1 cellular context compared by ENCODE assay signal in genomic region chr6:42199106-42199981, GRCh38.
TF ChIP-seq lines count a peak whose summit lies in the region.

No MANE protein-coding gene starts in this region.

TF ChIP-seq in K562, 482 proteins besides CTCF, POLR2A, EP300 and RAD21 (continued from another document and continues in another):
- peak; percentile 70 for TF ChIP-seq ZNF280A (IDR thresholded peaks at IDR 0.05; ENCODE audit: low read depth, partially characterized antibody)
- peak; percentile 98 for TF ChIP-seq TAL1 (IDR thresholded peaks at IDR 0.05)
- TF ChIP-seq ZNF740 (CRISPR knock-in tag; IDR thresholded peaks at IDR 0.05): no peak
- 0 out of 4 replicates have a peak, but pooled peaks of 1 of the 2 experiments have one; percentile 67 for TF ChIP-seq ZNF740 (tag; IDR thresholded peaks at IDR 0.05)
- peak; percentile 50 for TF ChIP-seq MAFF (IDR thresholded peaks at IDR 0.05; ENCODE audit: low read length)
- TF ChIP-seq CBFA2T2 (conservative IDR thresholded peaks at IDR 0.05): peak; percentile 99
- TF ChIP-seq KLF16 (IDR thresholded peaks at IDR 0.05): peak; percentile 93
- peak in 1 of 2 experiments; percentile 89; a peak in 2 of 4 replicates for TF ChIP-seq MLLT1 (IDR thresholded peaks at IDR 0.05)
- TF ChIP-seq DDX20 (tag; IDR thresholded peaks at IDR 0.05; ENCODE audit: low read depth): no peak
- TF ChIP-seq ZNF780A (CRISPR knock-in tag; IDR thresholded peaks at IDR 0.05): no peak
- TF ChIP-seq HNRNPL (IDR thresholded peaks at IDR 0.05; ENCODE audit: low read depth, low read length): 0 out of 2 replicates have a peak, but pooled peaks have one; percentile 27
- TF ChIP-seq ERF (CRISPR knock-in tag; IDR thresholded peaks at IDR 0.05): no peak
- peak; percentile 74; the same call in 1 of the 2 replicates for TF ChIP-seq ZNF24 (IDR thresholded peaks at IDR 0.05)
- no peak; the same call in 1 of the 2 replicates for TF ChIP-seq ZBED1 (IDR thresholded peaks at IDR 0.05)
- no peak for TF ChIP-seq CREBBP (IDR thresholded peaks at IDR 0.05; ENCODE audit: low read depth, low read length)
- TF ChIP-seq SRSF1 (IDR thresholded peaks at IDR 0.05; ENCODE audit: low read depth, low read length): no peak
- 0 out of 2 replicates have a peak, but pooled peaks have one; percentile 12 for TF ChIP-seq ZFX (CRISPR knock-in tag; IDR thresholded peaks at IDR 0.05)
- no peak for TF ChIP-seq ZNF277 (CRISPR knock-in tag; IDR thresholded peaks at IDR 0.05; ENCODE audit: borderline replicate concordance)
- no peak for TF ChIP-seq GTF2B (IDR thresholded peaks at IDR 0.05; ENCODE audit: extremely low read depth, insufficient read length)
- no peak for TF ChIP-seq ZNF41 (CRISPR knock-in tag; conservative IDR thresholded peaks at IDR 0.05)
- no peak for TF ChIP-seq TFAM (CRISPR knock-in tag; conservative IDR thresholded peaks at IDR 0.05)
- TF ChIP-seq GTF3C2 (IDR thresholded peaks at IDR 0.05; ENCODE audit: borderline replicate concordance, extremely low read depth, insufficient read length): no peak
- no peak for TF ChIP-seq ZNF561 (CRISPR knock-in tag; conservative IDR thresholded peaks at IDR 0.05)
- TF ChIP-seq ZNF512 (tag; IDR thresholded peaks at IDR 0.05): no peak
- TF ChIP-seq PKNOX1 (IDR thresholded peaks at IDR 0.05): peak; percentile 83
- TF ChIP-seq BCLAF1 (IDR thresholded peaks at IDR 0.05; ENCODE audit: borderline replicate concordance in 1 of 2, control insufficient read depth in 1 of 2, low read depth in 2 of 2, low read length in 1 of 2): peak in 1 of 2 experiments; percentile 87; a peak in 1 of 4 replicates
- TF ChIP-seq THAP7 (CRISPR knock-in tag; IDR thresholded peaks at IDR 0.05): no peak
- peak; percentile 80 for TF ChIP-seq CREB1 (IDR thresholded peaks at IDR 0.05)
- TF ChIP-seq CREB1 (CRISPR knock-in tag; IDR thresholded peaks at IDR 0.05): peak; percentile 49; the same call in 1 of the 2 replicates
- TF ChIP-seq TCF7 (IDR thresholded peaks at IDR 0.05; ENCODE audit: borderline replicate concordance): 0 out of 2 replicates have a peak, but pooled peaks have one; percentile 28
- peak; percentile 94 for TF ChIP-seq EP400 (IDR thresholded peaks at IDR 0.05)
- TF ChIP-seq CTBP1 (IDR thresholded peaks at IDR 0.05; ENCODE audit: borderline replicate concordance): peak; percentile 99
- no peak for TF ChIP-seq ARID3B (CRISPR knock-in tag; IDR thresholded peaks at IDR 0.05; ENCODE audit: borderline replicate concordance)
- no peak for TF ChIP-seq KDM2B (CRISPR knock-in tag; IDR thresholded peaks at IDR 0.05)
- TF ChIP-seq STAT5B (CRISPR knock-in tag; IDR thresholded peaks at IDR 0.05): no peak
- TF ChIP-seq SMAD3 (CRISPR knock-in tag; conservative IDR thresholded peaks at IDR 0.05): no peak; the same call in 1 of the 2 replicates
- peak; percentile 98 for TF ChIP-seq PML (IDR thresholded peaks at IDR 0.05; ENCODE audit: low read length)
- TF ChIP-seq COPS2 (conservative IDR thresholded peaks at IDR 0.05): no peak
- peak; percentile 56 for TF ChIP-seq PHF20 (IDR thresholded peaks at IDR 0.05; ENCODE audit: partially characterized antibody)
- TF ChIP-seq TCF15 (CRISPR knock-in tag; IDR thresholded peaks at IDR 0.05): no peak
- peak; percentile 75; the same call in 1 of the 2 replicates for TF ChIP-seq ZNF584 (CRISPR knock-in tag; IDR thresholded peaks at IDR 0.05; ENCODE audit: low read depth)
- peak; percentile 89 for TF ChIP-seq BRD9 (IDR thresholded peaks at IDR 0.05; ENCODE audit: low read depth, partially characterized antibody)
- TF ChIP-seq ZNF696 (CRISPR knock-in tag; conservative IDR thresholded peaks at IDR 0.05): no peak
- no peak for TF ChIP-seq ETS2 (tag; IDR thresholded peaks at IDR 0.05; ENCODE audit: borderline replicate concordance, poor library complexity, severe bottlenecking)
- TF ChIP-seq MCM7 (IDR thresholded peaks at IDR 0.05): no peak
- peak; percentile 70 for TF ChIP-seq HMGN3 (IDR thresholded peaks at IDR 0.05; ENCODE audit: borderline replicate concordance, extremely low read depth, insufficient read length, low read depth, low read length)
